1 cellular context compared by ENCODE assay signal in the genomic region with DNA sequence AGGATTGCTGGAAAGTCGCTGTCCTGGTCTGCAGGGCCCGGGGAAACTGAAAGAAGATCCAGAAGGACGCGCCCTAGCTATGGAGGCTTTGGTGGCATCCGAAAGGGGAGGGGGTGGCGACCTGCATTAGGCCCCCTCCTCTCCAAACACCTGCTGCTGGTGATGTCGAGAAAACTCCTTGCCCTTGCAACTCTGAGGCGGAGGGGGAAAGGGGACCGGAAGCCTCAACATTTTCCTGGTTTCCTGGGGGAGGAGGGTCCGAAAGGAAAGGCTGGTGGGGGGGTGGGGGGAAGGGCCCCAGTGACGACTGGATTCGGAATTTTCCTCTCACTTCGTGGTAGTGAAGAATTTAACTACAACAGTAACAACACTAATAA.
TF ChIP-seq lines count a peak whose summit lies in the region.

No MANE protein-coding gene starts in this region.

TF ChIP-seq in H1, 55 proteins besides CTCF, POLR2A, EP300 and RAD21 (continued from another document):
- TF ChIP-seq, protein P1, sequence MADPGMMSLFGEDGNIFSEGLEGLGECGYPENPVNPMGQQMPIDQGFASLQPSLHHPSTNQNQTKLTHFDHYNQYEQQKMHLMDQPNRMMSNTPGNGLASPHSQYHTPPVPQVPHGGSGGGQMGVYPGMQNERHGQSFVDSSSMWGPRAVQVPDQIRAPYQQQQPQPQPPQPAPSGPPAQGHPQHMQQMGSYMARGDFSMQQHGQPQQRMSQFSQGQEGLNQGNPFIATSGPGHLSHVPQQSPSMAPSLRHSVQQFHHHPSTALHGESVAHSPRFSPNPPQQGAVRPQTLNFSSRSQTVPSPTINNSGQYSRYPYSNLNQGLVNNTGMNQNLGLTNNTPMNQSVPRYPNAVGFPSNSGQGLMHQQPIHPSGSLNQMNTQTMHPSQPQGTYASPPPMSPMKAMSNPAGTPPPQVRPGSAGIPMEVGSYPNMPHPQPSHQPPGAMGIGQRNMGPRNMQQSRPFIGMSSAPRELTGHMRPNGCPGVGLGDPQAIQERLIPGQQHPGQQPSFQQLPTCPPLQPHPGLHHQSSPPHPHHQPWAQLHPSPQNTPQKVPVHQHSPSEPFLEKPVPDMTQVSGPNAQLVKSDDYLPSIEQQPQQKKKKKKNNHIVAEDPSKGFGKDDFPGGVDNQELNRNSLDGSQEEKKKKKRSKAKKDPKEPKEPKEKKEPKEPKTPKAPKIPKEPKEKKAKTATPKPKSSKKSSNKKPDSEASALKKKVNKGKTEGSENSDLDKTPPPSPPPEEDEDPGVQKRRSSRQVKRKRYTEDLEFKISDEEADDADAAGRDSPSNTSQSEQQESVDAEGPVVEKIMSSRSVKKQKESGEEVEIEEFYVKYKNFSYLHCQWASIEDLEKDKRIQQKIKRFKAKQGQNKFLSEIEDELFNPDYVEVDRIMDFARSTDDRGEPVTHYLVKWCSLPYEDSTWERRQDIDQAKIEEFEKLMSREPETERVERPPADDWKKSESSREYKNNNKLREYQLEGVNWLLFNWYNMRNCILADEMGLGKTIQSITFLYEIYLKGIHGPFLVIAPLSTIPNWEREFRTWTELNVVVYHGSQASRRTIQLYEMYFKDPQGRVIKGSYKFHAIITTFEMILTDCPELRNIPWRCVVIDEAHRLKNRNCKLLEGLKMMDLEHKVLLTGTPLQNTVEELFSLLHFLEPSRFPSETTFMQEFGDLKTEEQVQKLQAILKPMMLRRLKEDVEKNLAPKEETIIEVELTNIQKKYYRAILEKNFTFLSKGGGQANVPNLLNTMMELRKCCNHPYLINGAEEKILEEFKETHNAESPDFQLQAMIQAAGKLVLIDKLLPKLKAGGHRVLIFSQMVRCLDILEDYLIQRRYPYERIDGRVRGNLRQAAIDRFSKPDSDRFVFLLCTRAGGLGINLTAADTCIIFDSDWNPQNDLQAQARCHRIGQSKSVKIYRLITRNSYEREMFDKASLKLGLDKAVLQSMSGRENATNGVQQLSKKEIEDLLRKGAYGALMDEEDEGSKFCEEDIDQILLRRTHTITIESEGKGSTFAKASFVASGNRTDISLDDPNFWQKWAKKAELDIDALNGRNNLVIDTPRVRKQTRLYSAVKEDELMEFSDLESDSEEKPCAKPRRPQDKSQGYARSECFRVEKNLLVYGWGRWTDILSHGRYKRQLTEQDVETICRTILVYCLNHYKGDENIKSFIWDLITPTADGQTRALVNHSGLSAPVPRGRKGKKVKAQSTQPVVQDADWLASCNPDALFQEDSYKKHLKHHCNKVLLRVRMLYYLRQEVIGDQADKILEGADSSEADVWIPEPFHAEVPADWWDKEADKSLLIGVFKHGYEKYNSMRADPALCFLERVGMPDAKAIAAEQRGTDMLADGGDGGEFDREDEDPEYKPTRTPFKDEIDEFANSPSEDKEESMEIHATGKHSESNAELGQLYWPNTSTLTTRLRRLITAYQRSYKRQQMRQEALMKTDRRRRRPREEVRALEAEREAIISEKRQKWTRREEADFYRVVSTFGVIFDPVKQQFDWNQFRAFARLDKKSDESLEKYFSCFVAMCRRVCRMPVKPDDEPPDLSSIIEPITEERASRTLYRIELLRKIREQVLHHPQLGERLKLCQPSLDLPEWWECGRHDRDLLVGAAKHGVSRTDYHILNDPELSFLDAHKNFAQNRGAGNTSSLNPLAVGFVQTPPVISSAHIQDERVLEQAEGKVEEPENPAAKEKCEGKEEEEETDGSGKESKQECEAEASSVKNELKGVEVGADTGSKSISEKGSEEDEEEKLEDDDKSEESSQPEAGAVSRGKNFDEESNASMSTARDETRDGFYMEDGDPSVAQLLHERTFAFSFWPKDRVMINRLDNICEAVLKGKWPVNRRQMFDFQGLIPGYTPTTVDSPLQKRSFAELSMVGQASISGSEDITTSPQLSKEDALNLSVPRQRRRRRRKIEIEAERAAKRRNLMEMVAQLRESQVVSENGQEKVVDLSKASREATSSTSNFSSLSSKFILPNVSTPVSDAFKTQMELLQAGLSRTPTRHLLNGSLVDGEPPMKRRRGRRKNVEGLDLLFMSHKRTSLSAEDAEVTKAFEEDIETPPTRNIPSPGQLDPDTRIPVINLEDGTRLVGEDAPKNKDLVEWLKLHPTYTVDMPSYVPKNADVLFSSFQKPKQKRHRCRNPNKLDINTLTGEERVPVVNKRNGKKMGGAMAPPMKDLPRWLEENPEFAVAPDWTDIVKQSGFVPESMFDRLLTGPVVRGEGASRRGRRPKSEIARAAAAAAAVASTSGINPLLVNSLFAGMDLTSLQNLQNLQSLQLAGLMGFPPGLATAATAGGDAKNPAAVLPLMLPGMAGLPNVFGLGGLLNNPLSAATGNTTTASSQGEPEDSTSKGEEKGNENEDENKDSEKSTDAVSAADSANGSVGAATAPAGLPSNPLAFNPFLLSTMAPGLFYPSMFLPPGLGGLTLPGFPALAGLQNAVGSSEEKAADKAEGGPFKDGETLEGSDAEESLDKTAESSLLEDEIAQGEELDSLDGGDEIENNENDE (IDR thresholded peaks at IDR 0.05; ENCODE audit: insufficient replicate concordance, low read length), result no peak
- TF ChIP-seq, protein P2, sequence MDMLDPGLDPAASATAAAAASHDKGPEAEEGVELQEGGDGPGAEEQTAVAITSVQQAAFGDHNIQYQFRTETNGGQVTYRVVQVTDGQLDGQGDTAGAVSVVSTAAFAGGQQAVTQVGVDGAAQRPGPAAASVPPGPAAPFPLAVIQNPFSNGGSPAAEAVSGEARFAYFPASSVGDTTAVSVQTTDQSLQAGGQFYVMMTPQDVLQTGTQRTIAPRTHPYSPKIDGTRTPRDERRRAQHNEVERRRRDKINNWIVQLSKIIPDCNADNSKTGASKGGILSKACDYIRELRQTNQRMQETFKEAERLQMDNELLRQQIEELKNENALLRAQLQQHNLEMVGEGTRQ (IDR thresholded peaks at IDR 0.05; ENCODE audit: low read length), result no peak
